Comparison of ENCODE assay signal across 1 cellular context in the genomic region with DNA sequence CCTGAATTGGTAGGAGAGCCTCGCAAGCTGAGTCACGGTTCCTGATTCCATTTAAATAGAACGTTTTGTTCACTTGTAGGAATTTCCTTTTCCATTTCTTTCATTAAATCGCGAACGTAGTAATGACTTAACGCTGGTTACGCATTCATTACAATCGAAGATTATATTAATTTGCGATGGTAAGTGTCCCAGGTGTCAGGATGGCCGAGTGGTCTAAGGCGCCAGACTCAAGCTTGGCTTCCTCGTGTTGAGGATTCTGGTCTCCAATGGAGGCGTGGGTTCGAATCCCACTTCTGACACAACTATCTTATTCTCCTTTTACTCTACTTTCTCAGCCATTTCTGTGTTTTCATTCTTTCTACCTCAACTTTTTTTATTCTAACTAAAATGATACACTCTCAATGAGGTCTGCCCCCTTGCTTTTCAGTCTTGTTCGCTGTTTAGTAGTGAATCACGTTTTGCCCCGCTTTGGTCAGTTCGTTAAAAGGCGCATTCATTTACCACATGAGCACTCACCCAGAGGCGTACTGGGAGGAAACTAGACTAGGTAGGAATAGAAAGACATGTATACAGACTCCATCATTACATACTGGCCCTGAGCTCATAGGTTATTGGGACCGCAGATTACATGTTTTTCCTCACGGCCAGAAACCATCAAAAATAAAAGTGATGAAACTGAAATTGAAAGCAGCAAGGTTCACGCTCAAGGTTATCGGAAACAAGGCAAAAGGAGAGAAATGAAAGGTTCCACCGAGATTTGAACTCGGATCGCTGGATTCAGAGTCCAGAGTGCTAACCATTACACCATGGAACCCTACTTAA.
TF ChIP-seq lines count a peak whose summit lies in the region.

No MANE protein-coding gene starts in this region.

TF ChIP-seq in K562, 482 proteins besides CTCF, POLR2A, EP300 and RAD21 (continued from another document and continues in another):
- TF ChIP-seq, protein P1, sequence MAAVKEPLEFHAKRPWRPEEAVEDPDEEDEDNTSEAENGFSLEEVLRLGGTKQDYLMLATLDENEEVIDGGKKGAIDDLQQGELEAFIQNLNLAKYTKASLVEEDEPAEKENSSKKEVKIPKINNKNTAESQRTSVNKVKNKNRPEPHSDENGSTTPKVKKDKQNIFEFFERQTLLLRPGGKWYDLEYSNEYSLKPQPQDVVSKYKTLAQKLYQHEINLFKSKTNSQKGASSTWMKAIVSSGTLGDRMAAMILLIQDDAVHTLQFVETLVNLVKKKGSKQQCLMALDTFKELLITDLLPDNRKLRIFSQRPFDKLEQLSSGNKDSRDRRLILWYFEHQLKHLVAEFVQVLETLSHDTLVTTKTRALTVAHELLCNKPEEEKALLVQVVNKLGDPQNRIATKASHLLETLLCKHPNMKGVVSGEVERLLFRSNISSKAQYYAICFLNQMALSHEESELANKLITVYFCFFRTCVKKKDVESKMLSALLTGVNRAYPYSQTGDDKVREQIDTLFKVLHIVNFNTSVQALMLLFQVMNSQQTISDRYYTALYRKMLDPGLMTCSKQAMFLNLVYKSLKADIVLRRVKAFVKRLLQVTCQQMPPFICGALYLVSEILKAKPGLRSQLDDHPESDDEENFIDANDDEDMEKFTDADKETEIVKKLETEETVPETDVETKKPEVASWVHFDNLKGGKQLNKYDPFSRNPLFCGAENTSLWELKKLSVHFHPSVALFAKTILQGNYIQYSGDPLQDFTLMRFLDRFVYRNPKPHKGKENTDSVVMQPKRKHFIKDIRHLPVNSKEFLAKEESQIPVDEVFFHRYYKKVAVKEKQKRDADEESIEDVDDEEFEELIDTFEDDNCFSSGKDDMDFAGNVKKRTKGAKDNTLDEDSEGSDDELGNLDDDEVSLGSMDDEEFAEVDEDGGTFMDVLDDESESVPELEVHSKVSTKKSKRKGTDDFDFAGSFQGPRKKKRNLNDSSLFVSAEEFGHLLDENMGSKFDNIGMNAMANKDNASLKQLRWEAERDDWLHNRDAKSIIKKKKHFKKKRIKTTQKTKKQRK (IDR thresholded peaks at IDR 0.05; ENCODE audit: borderline replicate concordance, low read depth, low read length), result 0 out of 2 replicates have a peak, but pooled peaks have one; percentile 17
- TF ChIP-seq ZNF586 (CRISPR knock-in tag; conservative IDR thresholded peaks at IDR 0.05), result no peak
- TF ChIP-seq, protein P2, sequence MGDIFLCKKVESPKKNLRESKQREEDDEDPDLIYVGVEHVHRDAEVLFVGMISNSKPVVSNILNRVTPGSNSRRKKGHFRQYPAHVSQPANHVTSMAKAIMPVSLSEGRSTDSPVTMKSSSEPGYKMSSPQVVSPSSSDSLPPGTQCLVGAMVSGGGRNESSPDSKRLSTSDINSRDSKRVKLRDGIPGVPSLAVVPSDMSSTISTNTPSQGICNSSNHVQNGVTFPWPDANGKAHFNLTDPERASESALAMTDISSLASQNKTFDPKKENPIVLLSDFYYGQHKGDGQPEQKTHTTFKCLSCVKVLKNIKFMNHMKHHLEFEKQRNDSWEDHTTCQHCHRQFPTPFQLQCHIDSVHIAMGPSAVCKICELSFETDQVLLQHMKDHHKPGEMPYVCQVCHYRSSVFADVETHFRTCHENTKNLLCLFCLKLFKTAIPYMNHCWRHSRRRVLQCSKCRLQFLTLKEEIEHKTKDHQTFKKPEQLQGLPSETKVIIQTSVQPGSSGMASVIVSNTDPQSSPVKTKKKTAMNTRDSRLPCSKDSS (IDR thresholded peaks at IDR 0.05; ENCODE audit: low read depth, partially characterized antibody), result no peak
- TF ChIP-seq, protein P3, sequence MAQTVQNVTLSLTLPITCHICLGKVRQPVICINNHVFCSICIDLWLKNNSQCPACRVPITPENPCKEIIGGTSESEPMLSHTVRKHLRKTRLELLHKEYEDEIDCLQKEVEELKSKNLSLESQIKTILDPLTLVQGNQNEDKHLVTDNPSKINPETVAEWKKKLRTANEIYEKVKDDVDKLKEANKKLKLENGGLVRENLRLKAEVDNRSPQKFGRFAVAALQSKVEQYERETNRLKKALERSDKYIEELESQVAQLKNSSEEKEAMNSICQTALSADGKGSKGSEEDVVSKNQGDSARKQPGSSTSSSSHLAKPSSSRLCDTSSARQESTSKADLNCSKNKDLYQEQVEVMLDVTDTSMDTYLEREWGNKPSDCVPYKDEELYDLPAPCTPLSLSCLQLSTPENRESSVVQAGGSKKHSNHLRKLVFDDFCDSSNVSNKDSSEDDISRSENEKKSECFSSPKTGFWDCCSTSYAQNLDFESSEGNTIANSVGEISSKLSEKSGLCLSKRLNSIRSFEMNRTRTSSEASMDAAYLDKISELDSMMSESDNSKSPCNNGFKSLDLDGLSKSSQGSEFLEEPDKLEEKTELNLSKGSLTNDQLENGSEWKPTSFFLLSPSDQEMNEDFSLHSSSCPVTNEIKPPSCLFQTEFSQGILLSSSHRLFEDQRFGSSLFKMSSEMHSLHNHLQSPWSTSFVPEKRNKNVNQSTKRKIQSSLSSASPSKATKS (CRISPR knock-in tag; IDR thresholded peaks at IDR 0.05), result no peak
- TF ChIP-seq RAD51 (IDR thresholded peaks at IDR 0.05; ENCODE audit: borderline replicate concordance, low read depth), result no peak
- TF ChIP-seq, protein P4, sequence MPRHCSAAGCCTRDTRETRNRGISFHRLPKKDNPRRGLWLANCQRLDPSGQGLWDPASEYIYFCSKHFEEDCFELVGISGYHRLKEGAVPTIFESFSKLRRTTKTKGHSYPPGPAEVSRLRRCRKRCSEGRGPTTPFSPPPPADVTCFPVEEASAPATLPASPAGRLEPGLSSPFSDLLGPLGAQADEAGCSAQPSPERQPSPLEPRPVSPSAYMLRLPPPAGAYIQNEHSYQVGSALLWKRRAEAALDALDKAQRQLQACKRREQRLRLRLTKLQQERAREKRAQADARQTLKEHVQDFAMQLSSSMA (CRISPR knock-in tag; IDR thresholded peaks at IDR 0.05), result no peak
- TF ChIP-seq KLF6 (CRISPR knock-in tag; IDR thresholded peaks at IDR 0.05; ENCODE audit: borderline replicate concordance), result no peak
- no peak for TF ChIP-seq SRSF3 (IDR thresholded peaks at IDR 0.05; ENCODE audit: insufficient read depth, low read length)
- TF ChIP-seq ZC3H8 (IDR thresholded peaks at IDR 0.05), result no peak
- TF ChIP-seq, protein P5, sequence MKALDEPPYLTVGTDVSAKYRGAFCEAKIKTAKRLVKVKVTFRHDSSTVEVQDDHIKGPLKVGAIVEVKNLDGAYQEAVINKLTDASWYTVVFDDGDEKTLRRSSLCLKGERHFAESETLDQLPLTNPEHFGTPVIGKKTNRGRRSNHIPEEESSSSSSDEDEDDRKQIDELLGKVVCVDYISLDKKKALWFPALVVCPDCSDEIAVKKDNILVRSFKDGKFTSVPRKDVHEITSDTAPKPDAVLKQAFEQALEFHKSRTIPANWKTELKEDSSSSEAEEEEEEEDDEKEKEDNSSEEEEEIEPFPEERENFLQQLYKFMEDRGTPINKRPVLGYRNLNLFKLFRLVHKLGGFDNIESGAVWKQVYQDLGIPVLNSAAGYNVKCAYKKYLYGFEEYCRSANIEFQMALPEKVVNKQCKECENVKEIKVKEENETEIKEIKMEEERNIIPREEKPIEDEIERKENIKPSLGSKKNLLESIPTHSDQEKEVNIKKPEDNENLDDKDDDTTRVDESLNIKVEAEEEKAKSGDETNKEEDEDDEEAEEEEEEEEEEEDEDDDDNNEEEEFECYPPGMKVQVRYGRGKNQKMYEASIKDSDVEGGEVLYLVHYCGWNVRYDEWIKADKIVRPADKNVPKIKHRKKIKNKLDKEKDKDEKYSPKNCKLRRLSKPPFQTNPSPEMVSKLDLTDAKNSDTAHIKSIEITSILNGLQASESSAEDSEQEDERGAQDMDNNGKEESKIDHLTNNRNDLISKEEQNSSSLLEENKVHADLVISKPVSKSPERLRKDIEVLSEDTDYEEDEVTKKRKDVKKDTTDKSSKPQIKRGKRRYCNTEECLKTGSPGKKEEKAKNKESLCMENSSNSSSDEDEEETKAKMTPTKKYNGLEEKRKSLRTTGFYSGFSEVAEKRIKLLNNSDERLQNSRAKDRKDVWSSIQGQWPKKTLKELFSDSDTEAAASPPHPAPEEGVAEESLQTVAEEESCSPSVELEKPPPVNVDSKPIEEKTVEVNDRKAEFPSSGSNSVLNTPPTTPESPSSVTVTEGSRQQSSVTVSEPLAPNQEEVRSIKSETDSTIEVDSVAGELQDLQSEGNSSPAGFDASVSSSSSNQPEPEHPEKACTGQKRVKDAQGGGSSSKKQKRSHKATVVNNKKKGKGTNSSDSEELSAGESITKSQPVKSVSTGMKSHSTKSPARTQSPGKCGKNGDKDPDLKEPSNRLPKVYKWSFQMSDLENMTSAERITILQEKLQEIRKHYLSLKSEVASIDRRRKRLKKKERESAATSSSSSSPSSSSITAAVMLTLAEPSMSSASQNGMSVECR (CRISPR knock-in tag; IDR thresholded peaks at IDR 0.05), result peak; percentile 47
- no peak for TF ChIP-seq EZH2 (IDR thresholded peaks at IDR 0.05; ENCODE audit: borderline replicate concordance, low read depth, low read length)
- TF ChIP-seq, protein P6, sequence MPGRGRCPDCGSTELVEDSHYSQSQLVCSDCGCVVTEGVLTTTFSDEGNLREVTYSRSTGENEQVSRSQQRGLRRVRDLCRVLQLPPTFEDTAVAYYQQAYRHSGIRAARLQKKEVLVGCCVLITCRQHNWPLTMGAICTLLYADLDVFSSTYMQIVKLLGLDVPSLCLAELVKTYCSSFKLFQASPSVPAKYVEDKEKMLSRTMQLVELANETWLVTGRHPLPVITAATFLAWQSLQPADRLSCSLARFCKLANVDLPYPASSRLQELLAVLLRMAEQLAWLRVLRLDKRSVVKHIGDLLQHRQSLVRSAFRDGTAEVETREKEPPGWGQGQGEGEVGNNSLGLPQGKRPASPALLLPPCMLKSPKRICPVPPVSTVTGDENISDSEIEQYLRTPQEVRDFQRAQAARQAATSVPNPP (IDR thresholded peaks at IDR 0.05; ENCODE audit: borderline replicate concordance, insufficient read depth, insufficient read length), result no peak
- 0 out of 2 replicates have a peak, but pooled peaks have one; percentile 12 for TF ChIP-seq CBX5 (IDR thresholded peaks at IDR 0.05; ENCODE audit: borderline replicate concordance, low read depth)
- TF ChIP-seq SMARCE1 (IDR thresholded peaks at IDR 0.05), result peak; percentile 37; the same call in 1 of the 2 replicates
- TF ChIP-seq SIRT6 (IDR thresholded peaks at IDR 0.05; ENCODE audit: low read depth, low read length), result no peak
- TF ChIP-seq FIP1L1 (IDR thresholded peaks at IDR 0.05; ENCODE audit: low read depth, low read length, poor library complexity, severe bottlenecking), result no peak
- no peak for TF ChIP-seq KDM5B (IDR thresholded peaks at IDR 0.05; ENCODE audit: insufficient replicate concordance, low read depth, low read length)
- TF ChIP-seq HDAC3 (IDR thresholded peaks at IDR 0.05; ENCODE audit: borderline replicate concordance, partially characterized antibody), result no peak
- no peak for TF ChIP-seq IFI16 (CRISPR knock-in tag; IDR thresholded peaks at IDR 0.05)
- TF ChIP-seq, protein P7, sequence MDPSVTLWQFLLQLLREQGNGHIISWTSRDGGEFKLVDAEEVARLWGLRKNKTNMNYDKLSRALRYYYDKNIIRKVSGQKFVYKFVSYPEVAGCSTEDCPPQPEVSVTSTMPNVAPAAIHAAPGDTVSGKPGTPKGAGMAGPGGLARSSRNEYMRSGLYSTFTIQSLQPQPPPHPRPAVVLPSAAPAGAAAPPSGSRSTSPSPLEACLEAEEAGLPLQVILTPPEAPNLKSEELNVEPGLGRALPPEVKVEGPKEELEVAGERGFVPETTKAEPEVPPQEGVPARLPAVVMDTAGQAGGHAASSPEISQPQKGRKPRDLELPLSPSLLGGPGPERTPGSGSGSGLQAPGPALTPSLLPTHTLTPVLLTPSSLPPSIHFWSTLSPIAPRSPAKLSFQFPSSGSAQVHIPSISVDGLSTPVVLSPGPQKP (CRISPR knock-in tag; IDR thresholded peaks at IDR 0.05), result no peak
- TF ChIP-seq FOXM1 (IDR thresholded peaks at IDR 0.05; ENCODE audit: low read depth), result no peak; the same call in 1 of the 2 replicates
- TF ChIP-seq FOXM1 (CRISPR knock-in tag; IDR thresholded peaks at IDR 0.05; ENCODE audit: low read depth), result no peak
- TF ChIP-seq CHD4 (IDR thresholded peaks at IDR 0.05; ENCODE audit: insufficient read depth, insufficient replicate concordance, low read depth, low read length, poor library complexity, severe bottlenecking), result no peak
- no peak for TF ChIP-seq SIX5 (IDR thresholded peaks at IDR 0.05; ENCODE audit: borderline replicate concordance in 1 of 2, insufficient read depth in 1 of 2, low read depth in 1 of 2, low read length in 2 of 2)
- TF ChIP-seq HNRNPL (IDR thresholded peaks at IDR 0.05; ENCODE audit: low read depth, low read length), result no peak
- peak; percentile 42; the same call in 1 of the 2 replicates for TF ChIP-seq KLF13 (tag; IDR thresholded peaks at IDR 0.05; ENCODE audit: borderline replicate concordance, low read depth)
- TF ChIP-seq HCFC1 (IDR thresholded peaks at IDR 0.05; ENCODE audit: low read depth, low read length), result peak; percentile 47; the same call in 1 of the 2 replicates
- no peak for TF ChIP-seq ETV5 (CRISPR knock-in tag; IDR thresholded peaks at IDR 0.05; ENCODE audit: low read depth)
- TF ChIP-seq DNMT1 (IDR thresholded peaks at IDR 0.05), result no peak
- no peak for TF ChIP-seq KLF16 (IDR thresholded peaks at IDR 0.05)
- no peak for TF ChIP-seq IRF2 (CRISPR knock-in tag; IDR thresholded peaks at IDR 0.05)
- TF ChIP-seq TAF9B (IDR thresholded peaks at IDR 0.05; ENCODE audit: partially characterized antibody), result peak; percentile 33
- TF ChIP-seq ZNF175 (CRISPR knock-in tag; IDR thresholded peaks at IDR 0.05; ENCODE audit: low read depth), result peak; percentile 75; the same call in 1 of the 2 replicates
- peak; percentile 75 for TF ChIP-seq TOE1 (IDR thresholded peaks at IDR 0.05; ENCODE audit: borderline replicate concordance)
- no peak for TF ChIP-seq TOE1 (CRISPR knock-in tag; IDR thresholded peaks at IDR 0.05; ENCODE audit: borderline replicate concordance, low read depth)
- TF ChIP-seq SRSF1 (IDR thresholded peaks at IDR 0.05; ENCODE audit: low read depth, low read length), result no peak
- no peak for TF ChIP-seq MBD2 (IDR thresholded peaks at IDR 0.05; ENCODE audit: borderline replicate concordance, low read depth)
- TF ChIP-seq ZNF347 (CRISPR knock-in tag; IDR thresholded peaks at IDR 0.05; ENCODE audit: low read depth), result no peak
- TF ChIP-seq, protein P8, sequence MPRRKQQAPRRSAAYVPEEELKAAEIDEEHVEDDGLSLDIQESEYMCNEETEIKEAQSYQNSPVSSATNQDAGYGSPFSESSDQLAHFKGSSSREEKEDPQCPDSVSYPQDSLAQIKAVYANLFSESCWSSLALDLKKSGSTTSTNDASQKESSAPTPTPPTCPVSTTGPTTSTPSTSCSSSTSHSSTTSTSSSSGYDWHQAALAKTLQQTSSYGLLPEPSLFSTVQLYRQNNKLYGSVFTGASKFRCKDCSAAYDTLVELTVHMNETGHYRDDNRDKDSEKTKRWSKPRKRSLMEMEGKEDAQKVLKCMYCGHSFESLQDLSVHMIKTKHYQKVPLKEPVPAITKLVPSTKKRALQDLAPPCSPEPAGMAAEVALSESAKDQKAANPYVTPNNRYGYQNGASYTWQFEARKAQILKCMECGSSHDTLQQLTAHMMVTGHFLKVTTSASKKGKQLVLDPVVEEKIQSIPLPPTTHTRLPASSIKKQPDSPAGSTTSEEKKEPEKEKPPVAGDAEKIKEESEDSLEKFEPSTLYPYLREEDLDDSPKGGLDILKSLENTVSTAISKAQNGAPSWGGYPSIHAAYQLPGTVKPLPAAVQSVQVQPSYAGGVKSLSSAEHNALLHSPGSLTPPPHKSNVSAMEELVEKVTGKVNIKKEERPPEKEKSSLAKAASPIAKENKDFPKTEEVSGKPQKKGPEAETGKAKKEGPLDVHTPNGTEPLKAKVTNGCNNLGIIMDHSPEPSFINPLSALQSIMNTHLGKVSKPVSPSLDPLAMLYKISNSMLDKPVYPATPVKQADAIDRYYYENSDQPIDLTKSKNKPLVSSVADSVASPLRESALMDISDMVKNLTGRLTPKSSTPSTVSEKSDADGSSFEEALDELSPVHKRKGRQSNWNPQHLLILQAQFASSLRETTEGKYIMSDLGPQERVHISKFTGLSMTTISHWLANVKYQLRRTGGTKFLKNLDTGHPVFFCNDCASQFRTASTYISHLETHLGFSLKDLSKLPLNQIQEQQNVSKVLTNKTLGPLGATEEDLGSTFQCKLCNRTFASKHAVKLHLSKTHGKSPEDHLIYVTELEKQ (CRISPR knock-in tag; IDR thresholded peaks at IDR 0.05), result 0 out of 2 replicates have a peak, but pooled peaks have one; percentile 1
- TF ChIP-seq HLTF (IDR thresholded peaks at IDR 0.05), result peak; percentile 92; the same call in 1 of the 2 replicates
